24 cellular contexts compared by ENCODE assay signal in the genomic region with DNA sequence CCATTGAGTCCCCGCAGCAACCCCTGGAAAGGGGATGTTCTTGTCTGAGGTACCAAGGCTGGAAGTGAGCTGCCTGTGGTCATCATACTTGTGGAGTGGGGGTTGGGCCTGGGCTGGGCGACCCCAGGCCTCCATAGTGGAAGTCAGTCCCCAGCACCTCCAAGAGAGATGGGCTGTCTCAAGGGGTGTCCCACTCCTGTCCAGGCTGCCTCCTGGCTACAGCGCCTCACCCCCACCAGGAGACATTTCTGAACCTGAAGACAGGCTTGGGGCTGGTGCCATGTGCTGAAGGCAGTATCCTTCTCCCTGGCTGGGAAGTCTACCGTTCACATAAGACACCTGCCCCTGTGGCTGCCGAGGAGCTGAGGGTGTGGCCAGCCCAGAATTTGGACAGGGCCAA. TPM values are rescaled to one million over a fixed set of nuclear protein-coding genes. Genes with fewer than 3 reads are reported as not detected.
DNase-seq lines count a peak whose midpoint lies in the region; ATAC-seq, FAIRE-seq and TF ChIP-seq lines count a peak whose summit lies in the region.
"Had no signal": no experiment of that assay in that cellular context is flagged by ENCODE, and none has a peak within 500 bp of the region (broad histone marks: within the 10 kb centered on the region; RNA-seq: fewer than 3 reads in every experiment).

No MANE protein-coding gene starts in this region.

- no peaks in the 10 kb centered on the region for H3K9me3 ChIP-seq in right atrium auricular region
- H3K9me3 ChIP-seq in kidney (ENCODE audit: control insufficient read depth in 1 of 2, low read length in 2 of 2), result no peaks in the 10 kb centered on the region
- H3K9me3 ChIP-seq in upper lobe of right lung, result no peaks in the 10 kb centered on the region
- no peaks in the 10 kb centered on the region for H3K9me3 ChIP-seq in PC-9 (ENCODE audit: insufficient read depth, low read depth)

- ATAC-seq in Right ventricle myocardium inferior (no peak), upper lobe of right lung (peak; percentile 8)
- ATAC-seq in stimulated activated naive CD8-positive, alpha-beta T cell treated with anti-CD3 and anti-CD28 coated beads, Interleukin-15, amount 100 ng/mL, for 72 hours, result peak; percentile 9
- ATAC-seq in stimulated activated naive CD8-positive, alpha-beta T cell treated with anti-CD3 and anti-CD28 coated beads, Interleukin-15, Interleukin-2, amounts not matched to agents 100 U/mL and 50 U/mL, for 24 hours, result no peak

- CTCF ChIA-PET in PC-9 (lab: Charles Lee), result no interaction called here

- no peak overlapping the region for H2AFZ ChIP-seq in PC-9

- no peak for TF ChIP-seq CTCF in right atrium auricular region (IDR thresholded peaks at IDR 0.05)
- no peak for TF ChIP-seq CTCF in kidney (IDR thresholded peaks at IDR 0.05; ENCODE audit: borderline replicate concordance, extremely low read depth, insufficient read depth)
- no peak for TF ChIP-seq CTCF in upper lobe of right lung (IDR thresholded peaks at IDR 0.05)
- no peak for TF ChIP-seq CTCF in PC-9 (conservative IDR thresholded peaks at IDR 0.05)

- intact Hi-C loops in Right ventricle myocardium inferior (cut with DNase I) (no loop called here), kidney (cut with DNase I) (no loop called here), upper lobe of right lung (cut with DNase I) (no loop called here), PC-9 (cut with micrococcal nuclease; ENCODE audit: unreplicated experiment) (no loop called here)

- H3K9me2 ChIP-seq in PC-9 (ENCODE audit: insufficient read depth), result no peaks in the 10 kb centered on the region; the same call in 1 of the 2 replicates

- no peaks in the 10 kb centered on the region for H3K79me2 ChIP-seq in PC-9 (ENCODE audit: low read depth)

- DNase-seq in Right ventricle myocardium inferior (ENCODE audit: missing footprints) (peak; percentile 39), right atrium auricular region (ENCODE audit: low spot score) (no peak), kidney (peak; percentile 35), upper lobe of right lung (no peak), PC-9 (no peak), middle frontal gyrus (ENCODE audit: extremely low spot score, low spot score) (no peak)
- DNase-seq in stimulated activated naive CD8-positive, alpha-beta T cell treated with anti-CD3 and anti-CD28 coated beads, Interleukin-15, amount 100 ng/mL, for 72 hours, result no peak
- DNase-seq in stimulated activated naive CD8-positive, alpha-beta T cell treated with anti-CD3 and anti-CD28 coated beads, Interleukin-15, Interleukin-2, amounts not matched to agents 100 U/mL and 50 U/mL, for 24 hours, result no peak
- DNase-seq: CD4-positive, alpha-beta T cell; CD8-positive, alpha-beta memory T cell; DMS 273 treated with DMSO at 0.1 percent for 48 hours; DMS79; EL; GF-D8; GOT3; HCEC 1CT had no signal

- H3K27me3 ChIP-seq in right atrium auricular region, result no peaks in the 10 kb centered on the region
- no peaks in the 10 kb centered on the region for H3K27me3 ChIP-seq in upper lobe of right lung
- 0 out of 2 replicates have a peak, but pooled peaks cover 4% of the 10 kb centered on the region for H3K27me3 ChIP-seq in PC-9 (ENCODE audit: insufficient read depth, low read depth)
- H3K27me3 ChIP-seq: BLaER1 treated with 17β-estradiol and CSF1 and Interleukin-3, amounts not matched to agents 10 nM and 100 nM had no signal

- POLR2A ChIA-PET in PC-9 (lab: Charles Lee; ENCODE audit: unreplicated experiment), result no interaction called here

- H3K27ac Mint-ChIP-seq in stimulated activated naive CD8-positive, alpha-beta T cell treated with anti-CD3 and anti-CD28 coated beads, Interleukin-15, amount 100 ng/mL, for 72 hours, result no peak overlapping the region
- H3K27ac Mint-ChIP-seq: B cell; CD14-positive monocyte; CD4-positive, alpha-beta T cell; CD8-positive, alpha-beta memory T cell had no signal

- H3K4me1 ChIP-seq in right atrium auricular region (no peaks in the 10 kb centered on the region), kidney (ENCODE audit: control insufficient read depth in 1 of 2, insufficient read depth in 1 of 2, low read depth in 1 of 2, low read length in 2 of 2) (no peaks in the 10 kb centered on the region), upper lobe of right lung (no peaks in the 10 kb centered on the region), PC-9 (replicated peaks; ENCODE audit: insufficient read depth) (no peaks in the 10 kb centered on the region)

- H3K4me2 ChIP-seq in PC-9, result no peak overlapping the region

- peaks cover 13% of the 10 kb centered on the region for H3K27me3 Mint-ChIP-seq in stimulated activated naive CD8-positive, alpha-beta T cell treated with anti-CD3 and anti-CD28 coated beads, Interleukin-15, amount 100 ng/mL, for 72 hours

- H3K27ac ChIP-seq in right atrium auricular region (no peak overlapping the region), kidney (ENCODE audit: low read depth in 2 of 2, low read length in 2 of 2) (no peak overlapping the region), upper lobe of right lung (no peak overlapping the region), PC-9 (no peak overlapping the region)
- H3K27ac ChIP-seq: 22Rv1; BLaER1 treated with 17β-estradiol and CSF1 and Interleukin-3, amounts not matched to agents 10 nM and 100 nM had no signal

- FAIRE-seq in kidney (lab: Jason Lieb, UNC), result no peak
- FAIRE-seq: A204.1, D721Med, GM12891, GM18507 had no signal

- H3K9ac ChIP-seq in kidney (ENCODE audit: low read length in 2 of 2), result no peak overlapping the region
- H3K9ac ChIP-seq: BLaER1 treated with 17β-estradiol and CSF1 and Interleukin-3, amounts not matched to agents 10 nM and 100 nM had no signal

- no peaks in the 10 kb centered on the region for H3K4me1 Mint-ChIP-seq in stimulated activated naive CD8-positive, alpha-beta T cell treated with anti-CD3 and anti-CD28 coated beads, Interleukin-15, amount 100 ng/mL, for 72 hours
- H3K4me1 Mint-ChIP-seq: B cell; CD14-positive monocyte; CD8-positive, alpha-beta memory T cell had no signal

- no peaks in the 10 kb centered on the region for H4K20me1 ChIP-seq in PC-9 (ENCODE audit: insufficient read depth)
- H4K20me1 ChIP-seq: BLaER1 treated with 17β-estradiol and CSF1 and Interleukin-3, amounts not matched to agents 10 nM and 100 nM had no signal

- no peaks in the 10 kb centered on the region for H3K9me3 Mint-ChIP-seq in stimulated activated naive CD8-positive, alpha-beta T cell treated with anti-CD3 and anti-CD28 coated beads, Interleukin-15, amount 100 ng/mL, for 72 hours
- H3K9me3 Mint-ChIP-seq: CD4-positive, alpha-beta T cell; CD8-positive, alpha-beta memory T cell had no signal

- no TSS peak for BruUV-seq in PC-9 (replicated peaks; lab: Mats Ljungman, UMichigan)

- no peaks in the 10 kb centered on the region for H3K36me3 ChIP-seq in right atrium auricular region
- no peaks in the 10 kb centered on the region for H3K36me3 ChIP-seq in kidney (ENCODE audit: control insufficient read depth in 1 of 2, insufficient read depth in 2 of 2, low read length in 2 of 2)
- H3K36me3 ChIP-seq in upper lobe of right lung, result no peaks in the 10 kb centered on the region
- no peaks in the 10 kb centered on the region for H3K36me3 ChIP-seq in PC-9 (ENCODE audit: low read depth)
- H3K36me3 ChIP-seq: BLaER1 treated with 17β-estradiol and CSF1 and Interleukin-3, amounts not matched to agents 10 nM and 100 nM had no signal

- no peaks in the 10 kb centered on the region for H3F3A ChIP-seq in PC-9 (ENCODE audit: insufficient read depth, low read depth)

- H3K4me3 Mint-ChIP-seq in stimulated activated naive CD8-positive, alpha-beta T cell treated with anti-CD3 and anti-CD28 coated beads, Interleukin-15, amount 100 ng/mL, for 72 hours, result no peak overlapping the region
- H3K4me3 Mint-ChIP-seq: B cell; CD14-positive monocyte; CD4-positive, alpha-beta T cell; CD8-positive, alpha-beta memory T cell had no signal

- H3K4me3 ChIP-seq in right atrium auricular region (no peak overlapping the region), kidney (ENCODE audit: low read length in 2 of 2) (no peak overlapping the region), upper lobe of right lung (no peak overlapping the region), PC-9 (no peak overlapping the region)
- H3K4me3 ChIP-seq: BLaER1 treated with 17β-estradiol and CSF1 and Interleukin-3, amounts not matched to agents 10 nM and 100 nM had no signal

RNA-seq across cellular contexts. Expression of a gene that starts 28.9 kb away (rescaled TPM):
- total RNA-seq in Right ventricle myocardium inferior, result 7.1 TPM
- total RNA-seq in right atrium auricular region, result 1 to 10 TPM in 1 of 2 donors, under 1 TPM in 1; 0.74 to 5.9 TPM
- 3.7 TPM for total RNA-seq in kidney
- polyA plus RNA-seq in kidney (ENCODE audit: insufficient read depth, low read depth, low replicate concordance), result 0.49 TPM
- 12.3 TPM for total RNA-seq in upper lobe of right lung
- total RNA-seq in PC-9 (2021), result 50.0 and 57.5 TPM in 2 replicates
- total RNA-seq: B cell; CD4-positive, alpha-beta T cell; CD8-positive, alpha-beta memory T cell had no signal
- polyA plus RNA-seq: CD14-positive monocyte; CD8-positive, alpha-beta memory T cell had no signal

Comparison
In these comparisons a context has a peak if more than half of its experiments do, and no peak if none do; other contexts are left out.
1. ATAC-seq: peak in stimulated activated naive CD8-positive, alpha-beta T cell treated with anti-CD3 and anti-CD28 coated beads, Interleukin-15, amount 100 ng/mL, for 72 hours (single experiment) and upper lobe of right lung (single experiment); none in Right ventricle myocardium inferior (single experiment) and stimulated activated naive CD8-positive, alpha-beta T cell treated with anti-CD3 and anti-CD28 coated beads, Interleukin-15, Interleukin-2, amounts not matched to agents 100 U/mL and 50 U/mL, for 24 hours (single experiment).
2. DNase-seq: peak in Right ventricle myocardium inferior (single experiment) and kidney (single experiment); none in right atrium auricular region (single experiment), stimulated activated naive CD8-positive, alpha-beta T cell treated with anti-CD3 and anti-CD28 coated beads, Interleukin-15, amount 100 ng/mL, for 72 hours (0 of 2), stimulated activated naive CD8-positive, alpha-beta T cell treated with anti-CD3 and anti-CD28 coated beads, Interleukin-15, Interleukin-2, amounts not matched to agents 100 U/mL and 50 U/mL, for 24 hours (single experiment), upper lobe of right lung (single experiment), PC-9 (0 of 2) and middle frontal gyrus (single experiment).